ENCODE assay signal across 22 cellular contexts in the genomic region with DNA sequence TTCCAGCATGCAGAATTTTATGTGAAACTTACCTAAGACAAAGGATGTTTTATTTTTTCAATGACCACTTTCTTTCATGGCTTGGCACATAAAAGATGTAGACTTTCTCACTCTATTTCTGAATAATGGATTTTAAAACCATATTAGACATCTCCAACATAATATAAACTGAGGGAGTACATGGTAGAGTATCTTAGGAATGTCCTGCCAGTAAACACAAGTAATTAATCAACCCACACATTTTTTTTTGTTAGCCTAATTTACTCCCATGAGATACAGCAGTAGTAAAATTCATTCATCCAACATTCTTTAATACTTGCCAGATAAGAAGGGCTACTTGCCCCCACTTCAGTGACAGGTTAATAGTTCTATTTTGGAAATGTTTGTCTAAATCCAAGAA.
"Had no signal": no experiment of that assay in that cellular context is flagged by ENCODE, and none has a peak within 500 bp of the region (broad histone marks: within the 10 kb centered on the region; RNA-seq: fewer than 3 reads in every experiment).

No MANE protein-coding gene starts in this region.

- H3K27ac ChIP-seq: colonic mucosa, heart right ventricle, left ventricle myocardium inferior, lower lobe of right lung, psoas muscle, spleen, tibial artery, upper lobe of left lung, vagina had no signal

- DNase-seq: colonic mucosa; dermis blood vessel endothelial cell; endodermal cell; heart right ventricle; immature natural killer cell; left cardiac atrium; left ventricle myocardium inferior; lower lobe of right lung; naive B cell; nephron progenitor cell; psoas muscle; spleen; stimulated activated CD4-positive, alpha-beta T cell treated with anti-CD3 and anti-CD28 coated beads, Interleukin-15, amount 100 ng/mL, for 24 hours; stimulated activated CD4-positive, alpha-beta T cell treated with anti-CD3 and anti-CD28 coated beads, Interleukin-1b, Interleukin-23, amount 100 ng/mL, for 48 hours; stimulated activated CD4-positive, alpha-beta T cell treated with anti-CD3 and anti-CD28 coated beads, Interleukin-4, amount 100 ng/mL, for 24 hours; tibial artery; upper lobe of left lung had no signal

- H3K27me3 ChIP-seq: colonic mucosa, heart right ventricle, spleen, tibial artery, upper lobe of left lung, vagina had no signal

- FAIRE-seq: frontal cortex, keratinocyte had no signal

- ATAC-seq: heart right ventricle; lower lobe of right lung; psoas muscle; sciatic nerve; stimulated activated memory B cell treated with anti-CD40 and anti-IgM and Interleukin-4, amounts not matched to agents 10 μg/mL and 1 μg/mL and 100 μg/mL, for 72 hours had no signal

- H3K4me1 ChIP-seq: colonic mucosa, heart right ventricle, left ventricle myocardium inferior, lower lobe of right lung, psoas muscle, spleen, tibial artery, upper lobe of left lung, vagina had no signal
